ENCODE assay signal across 9 cellular contexts in the genomic region with DNA sequence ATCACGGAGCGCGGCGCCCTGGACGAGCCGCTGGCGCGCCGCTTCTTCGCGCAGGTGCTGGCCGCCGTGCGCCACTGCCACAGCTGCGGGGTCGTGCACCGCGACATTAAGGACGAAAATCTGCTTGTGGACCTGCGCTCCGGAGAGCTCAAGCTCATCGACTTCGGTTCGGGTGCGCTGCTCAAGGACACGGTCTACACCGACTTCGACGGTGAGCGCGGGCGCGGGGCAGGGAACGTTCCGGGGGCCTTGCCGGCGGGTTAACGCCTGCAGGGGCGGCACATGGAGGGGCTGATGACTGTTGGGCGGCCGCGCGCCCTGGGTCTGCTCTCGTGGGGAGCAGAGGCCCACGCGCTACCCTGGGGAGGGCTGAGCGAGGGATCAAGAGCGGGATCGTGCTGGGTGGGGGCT. TPM values are rescaled to one million over a fixed set of nuclear protein-coding genes. Genes with fewer than 3 reads are reported as not detected.
DNase-seq lines count a peak whose midpoint lies in the region; ATAC-seq, FAIRE-seq and TF ChIP-seq lines count a peak whose summit lies in the region.
"Had no signal": no experiment of that assay in that cellular context is flagged by ENCODE, and none has a peak within 500 bp of the region (broad histone marks: within the 10 kb centered on the region; RNA-seq: fewer than 3 reads in every experiment).

No MANE protein-coding gene starts in this region.

- TF ChIP-seq CTCF in keratinocyte (optimal IDR thresholded peaks at IDR 0.05 in 1 of 3, IDR thresholded peaks at IDR 0.05 in 1 of 3, conservative IDR thresholded peaks at IDR 0.05 in 1 of 3; ENCODE audit: extremely low read depth in 1 of 3, insufficient read depth in 2 of 3, low read length in 3 of 3) (no peak), suprapubic skin (IDR thresholded peaks at IDR 0.05) (no peak)

- dilution Hi-C loops in keratinocyte (cut with MboI; ENCODE audit: extremely low pct_ligation_motif_present, low sequenced_read_pairs): no loop called here

- FAIRE-seq in keratinocyte (lab: Jason Lieb, UNC): no peak
- FAIRE-seq: A204.1 had no signal

- peak overlapping the region; percentile 88 for H3K9ac ChIP-seq in keratinocyte (ENCODE audit: control insufficient read depth, extremely low read depth, insufficient read depth, low read length)

- ATAC-seq in HG03045 (IDR thresholded peaks at IDR 0.05; ENCODE audit: unreplicated experiment) (no peak), HG03442 (IDR thresholded peaks at IDR 0.05; ENCODE audit: unreplicated experiment) (no peak)

- H3K9me3 ChIP-seq in keratinocyte (ENCODE audit: control insufficient read depth, low read depth, low read length) (no peaks in the 10 kb centered on the region), suprapubic skin (no peaks in the 10 kb centered on the region)

- TF ChIP-seq POLR2A in suprapubic skin (IDR thresholded peaks at IDR 0.05): no peak

- TF ChIP-seq EP300 in suprapubic skin (IDR thresholded peaks at IDR 0.05): no peak

- H3K79me2 ChIP-seq in keratinocyte (ENCODE audit: control insufficient read depth, insufficient read depth, low read length): peaks cover 23% of the 10 kb centered on the region

- H3K9me1 ChIP-seq in keratinocyte (ENCODE audit: control insufficient read depth, extremely low read depth, insufficient read depth, low read length): no peaks in the 10 kb centered on the region

- peaks cover 6% of the 10 kb centered on the region for H4K20me1 ChIP-seq in keratinocyte (ENCODE audit: control insufficient read depth, extremely low read depth, insufficient read depth, low read length)

- H3K4me1 ChIP-seq in keratinocyte (ENCODE audit: control insufficient read depth, extremely low read depth, insufficient read depth, low read length): peaks cover 18% of the 10 kb centered on the region
- H3K4me1 ChIP-seq in suprapubic skin: peaks cover 62% of the 10 kb centered on the region

- no peaks in the 10 kb centered on the region for H3K27me3 ChIP-seq in keratinocyte (ENCODE audit: control insufficient read depth, extremely low read depth, insufficient read depth, low read length)
- no peaks in the 10 kb centered on the region for H3K27me3 ChIP-seq in suprapubic skin

- H3K36me3 ChIP-seq in keratinocyte (ENCODE audit: control insufficient read depth in 2 of 2, extremely low read depth in 1 of 2, insufficient read depth in 2 of 2, low read length in 2 of 2): peaks cover 10 to 16% of the 10 kb centered on the region in 2 experiments
- H3K36me3 ChIP-seq in suprapubic skin: peaks cover 32% of the 10 kb centered on the region

- no peak overlapping the region for H2AFZ ChIP-seq in keratinocyte (ENCODE audit: control insufficient read depth, low read length)

- H3K27ac ChIP-seq in adipose tissue (ENCODE audit: low read depth, low read length): peak overlapping the region; percentile 28
- H3K27ac ChIP-seq in keratinocyte (ENCODE audit: control insufficient read depth, insufficient read depth, low read length): peak overlapping the region; percentile 81
- H3K27ac ChIP-seq in suprapubic skin: peak overlapping the region; percentile 99

- H3K4me3 ChIP-seq in keratinocyte (ENCODE audit: control insufficient read depth in 2 of 3, extremely low read depth in 1 of 3, insufficient read depth in 2 of 3, low read depth in 1 of 3, low read length in 3 of 3) (peak overlapping the region; percentile 65 to 79 (median 76)), suprapubic skin (peak overlapping the region; percentile 97)

- peak; percentile 63 for DNase-seq in DMS 273 (lab: John Stamatoyannopoulos, UW; ENCODE audit: unreplicated experiment)
- no peak for DNase-seq in DMS 273 treated with DMSO at 0.1 percent for 48 hours (lab: John Stamatoyannopoulos, UW)
- no peak for DNase-seq in keratinocyte (ENCODE audit: low read depth, low spot score)
- DNase-seq in suprapubic skin (ENCODE audit: low spot score in 2 of 2): peak in 1 of 2 donors; percentile 84
- no peak for DNase-seq in NCI-H1930 (lab: John Stamatoyannopoulos, UW)

- H3K4me2 ChIP-seq in keratinocyte (ENCODE audit: control insufficient read depth, extremely low read depth, insufficient read depth, low read depth, low read length): peak overlapping the region; percentile 82

- WGBS in adipose tissue, 3 donors: 2% methylated on average over 49 of the region's 49 CpGs
- WGBS in suprapubic skin: 2% methylated on average over 11 of the region's 49 CpGs

RNA-seq across cellular contexts. Expression of gene PIM3, which starts 1.0 kb away (rescaled TPM):
- 100 to 1,000 TPM in 1 of 3 donors, 10 to 100 TPM in 2; 60.3 to 225 (median 87.5) TPM for polyA plus RNA-seq in adipose tissue
- 3.4 to 6.5 TPM (median 4.8 TPM) in 3 replicates for polyA plus RNA-seq in keratinocyte
- 3.3 TPM for polyA plus RNA-seq in keratinocyte (2011; ENCODE audit: low read depth)
- 2.7 and 6.4 TPM in 2 replicates for polyA plus RNA-seq in keratinocyte (2011; cell fraction: cytosol; rRNA removed)
- polyA plus RNA-seq in keratinocyte (2011; cell fraction: nucleus; rRNA removed): 8.9 and 11.7 TPM in 2 replicates
- polyA plus RNA-seq in keratinocyte (2012; ENCODE audit: low replicate concordance): 7.8 and 20.0 TPM in 2 replicates
- 1.6 to 4.4 TPM (median 2.3 TPM) in 3 replicates for polyA minus RNA-seq in keratinocyte
- 10.7 TPM for polyA minus RNA-seq in keratinocyte (2011; cell fraction: cytosol; rRNA and poly(A)+ RNA removed)
- polyA minus RNA-seq in keratinocyte (2011; cell fraction: nucleus; rRNA and poly(A)+ RNA removed): 5.5 and 8.2 TPM in 2 replicates
- 100 to 1,000 TPM; 103 to 202 (median 143) TPM for total RNA-seq in suprapubic skin

RNA-seq across cellular contexts. Expression of gene CRELD2, which starts 43.2 kb away (rescaled TPM):
- polyA plus RNA-seq in adipose tissue (10 to 100 TPM; 30.0 to 53.5 (median 41.7) TPM), keratinocyte (26.0 to 51.4 TPM (median 33.5 TPM) in 3 replicates)
- 30.5 TPM for polyA plus RNA-seq in keratinocyte (2011; ENCODE audit: low read depth)
- polyA plus RNA-seq in keratinocyte (2011; cell fraction: cytosol; rRNA removed): 17.8 and 33.2 TPM in 2 replicates
- 58.9 and 65.6 TPM in 2 replicates for polyA plus RNA-seq in keratinocyte (2011; cell fraction: nucleus; rRNA removed)
- polyA plus RNA-seq in keratinocyte (2012; ENCODE audit: low replicate concordance): 18.0 and 48.4 TPM in 2 replicates
- 8.8 to 16.5 TPM (median 10.5 TPM) in 3 replicates for polyA minus RNA-seq in keratinocyte
- polyA minus RNA-seq in keratinocyte (2011; cell fraction: cytosol; rRNA and poly(A)+ RNA removed): 21.9 TPM
- polyA minus RNA-seq in keratinocyte (2011; cell fraction: nucleus; rRNA and poly(A)+ RNA removed): 8.8 and 10.9 TPM in 2 replicates
- 10 to 100 TPM in 3 of 4 donors, 1 to 10 TPM in 1; 9.3 to 29.4 (median 21.5) TPM for total RNA-seq in suprapubic skin

RNA-seq across cellular contexts. Expression of gene ALG12, which starts 43.4 kb away (rescaled TPM):
- polyA plus RNA-seq in adipose tissue: 1 to 10 TPM; 5.3 to 9.6 (median 9.3) TPM
- 6.3 to 9.0 TPM (median 7.1 TPM) in 3 replicates for polyA plus RNA-seq in keratinocyte
- 3.2 TPM for polyA plus RNA-seq in keratinocyte (2011; ENCODE audit: low read depth)
- polyA plus RNA-seq in keratinocyte (2011; cell fraction: cytosol; rRNA removed): 3.0 and 6.0 TPM in 2 replicates
- polyA plus RNA-seq in keratinocyte (2011; cell fraction: nucleus; rRNA removed): 10.5 and 14.2 TPM in 2 replicates
- 5.7 and 10.1 TPM in 2 replicates for polyA plus RNA-seq in keratinocyte (2012; ENCODE audit: low replicate concordance)
- 3.4 to 13.9 TPM (median 4.5 TPM) in 3 replicates for polyA minus RNA-seq in keratinocyte
- 12.5 TPM for polyA minus RNA-seq in keratinocyte (2011; cell fraction: cytosol; rRNA and poly(A)+ RNA removed)
- 6.2 and 6.9 TPM in 2 replicates for polyA minus RNA-seq in keratinocyte (2011; cell fraction: nucleus; rRNA and poly(A)+ RNA removed)
- total RNA-seq in suprapubic skin: 10 to 100 TPM; 13.2 to 23.8 (median 16.8) TPM

RNA-seq across cellular contexts. Expression of gene IL17REL, which starts 51.0 kb away (rescaled TPM):
- under 1 TPM in 2 of 3 donors, not detected in 1; 0.03 to 0.11 TPM for polyA plus RNA-seq in adipose tissue
- polyA plus RNA-seq in keratinocyte: not detected in 3 replicates
- polyA plus RNA-seq in keratinocyte (2011; ENCODE audit: low read depth): not detected
- not detected in 2 replicates for polyA plus RNA-seq in keratinocyte (2011; cell fraction: cytosol; rRNA removed)
- polyA plus RNA-seq in keratinocyte (2011; cell fraction: nucleus; rRNA removed): not detected in 2 replicates
- polyA plus RNA-seq in keratinocyte (2012; ENCODE audit: low replicate concordance): not detected in 2 replicates
- not detected in 3 replicates for polyA minus RNA-seq in keratinocyte
- polyA minus RNA-seq in keratinocyte (2011; cell fraction: cytosol; rRNA and poly(A)+ RNA removed): not detected
- not detected in 2 replicates for polyA minus RNA-seq in keratinocyte (2011; cell fraction: nucleus; rRNA and poly(A)+ RNA removed)
- total RNA-seq in suprapubic skin: not detected

Comparison
In these comparisons a context has a peak if more than half of its experiments do, and no peak if none do; other contexts are left out.
1. H3K27ac ChIP-seq: peak in every context shown above with its lines; median percentile 99 in suprapubic skin; 81 in keratinocyte; 28 in adipose tissue.